Comparison of ENCODE assay signal across 1 cellular context in the genomic region with DNA sequence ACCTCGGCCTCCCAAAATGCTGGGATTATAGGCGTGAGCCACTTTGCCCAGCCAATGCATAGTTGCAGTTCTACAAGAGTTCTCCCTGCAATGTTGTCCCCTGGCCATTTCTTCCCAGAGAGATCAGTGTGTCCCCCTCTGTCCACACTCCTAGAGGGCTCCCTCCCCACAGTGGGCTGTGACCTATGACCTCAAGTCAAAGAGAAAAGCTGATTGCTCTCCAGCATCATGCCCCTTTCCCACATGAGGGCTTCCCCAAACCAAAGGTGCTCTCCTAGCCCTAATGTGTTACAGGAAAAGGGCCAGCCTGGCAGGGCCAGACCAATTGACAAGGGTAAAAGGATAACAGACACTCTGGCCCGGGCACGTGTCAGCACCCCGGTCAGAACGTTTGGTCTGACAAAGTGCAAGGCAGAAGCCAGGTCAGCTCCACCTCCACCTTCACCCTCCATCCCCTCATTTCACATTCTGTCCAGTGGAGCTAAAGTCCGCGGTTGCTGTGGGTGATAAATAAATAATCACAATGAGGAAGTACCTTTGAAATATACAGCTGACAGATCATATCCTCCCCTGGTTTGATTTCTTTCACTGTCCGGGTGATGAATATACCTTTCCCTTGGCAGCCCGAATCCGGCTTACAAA.
TF ChIP-seq lines count a peak whose summit lies in the region.

No MANE protein-coding gene starts in this region.

TF ChIP-seq in HepG2, 621 proteins besides CTCF, POLR2A, EP300 and RAD21 (continued from another document and continues in another):
- TF ChIP-seq ZFY (CRISPR knock-in tag; IDR thresholded peaks at IDR 0.05) (0 out of 2 replicates have a peak, but pooled peaks have one; percentile 20), SMAD1 (CRISPR knock-in tag; IDR thresholded peaks at IDR 0.05; ENCODE audit: borderline replicate concordance, low read depth) (no peak), THAP11 (CRISPR knock-in tag; IDR thresholded peaks at IDR 0.05) (no peak), ZNF317 (CRISPR knock-in tag; IDR thresholded peaks at IDR 0.05) (no peak), THYN1 (CRISPR knock-in tag; IDR thresholded peaks at IDR 0.05; ENCODE audit: borderline replicate concordance, low read depth) (no peak), GLMP (CRISPR knock-in tag; IDR thresholded peaks at IDR 0.05; ENCODE audit: borderline replicate concordance) (no peak), SRY (CRISPR knock-in tag; IDR thresholded peaks at IDR 0.05) (0 out of 2 replicates have a peak, but pooled peaks have one; percentile 27), ZNF354B (CRISPR knock-in tag; IDR thresholded peaks at IDR 0.05) (no peak), ZNF598 (CRISPR knock-in tag; IDR thresholded peaks at IDR 0.05; ENCODE audit: borderline replicate concordance) (no peak), HOXA5 (CRISPR knock-in tag; IDR thresholded peaks at IDR 0.05) (no peak), ZNF263 (CRISPR knock-in tag; IDR thresholded peaks at IDR 0.05) (no peak), HIVEP1 (CRISPR knock-in tag; IDR thresholded peaks at IDR 0.05) (no peak), ZBTB1 (CRISPR knock-in tag; IDR thresholded peaks at IDR 0.05; ENCODE audit: borderline replicate concordance) (no peak), SNAPC2 (CRISPR knock-in tag; IDR thresholded peaks at IDR 0.05) (no peak), ZNF788 (CRISPR knock-in tag; IDR thresholded peaks at IDR 0.05; ENCODE audit: borderline replicate concordance) (0 out of 2 replicates have a peak, but pooled peaks have one; percentile 47), TGIF2 (CRISPR knock-in tag; IDR thresholded peaks at IDR 0.05) (no peak), AKAP8 (CRISPR knock-in tag; IDR thresholded peaks at IDR 0.05) (no peak), ZNF558 (CRISPR knock-in tag; IDR thresholded peaks at IDR 0.05; ENCODE audit: borderline replicate concordance) (no peak), FOXA3 (CRISPR knock-in tag; IDR thresholded peaks at IDR 0.05) (peak; percentile 28; the same call in 1 of the 2 replicates), BCL6 (CRISPR knock-in tag; IDR thresholded peaks at IDR 0.05) (no peak), ZNF644 (CRISPR knock-in tag; IDR thresholded peaks at IDR 0.05; ENCODE audit: low read depth) (no peak), ZNF614 (CRISPR knock-in tag; IDR thresholded peaks at IDR 0.05; ENCODE audit: borderline replicate concordance) (no peak), PCBP2 (optimal IDR thresholded peaks at IDR 0.05; ENCODE audit: low read depth, low read length, poor library complexity, severe bottlenecking) (no peak), ZNF441 (CRISPR knock-in tag; IDR thresholded peaks at IDR 0.05; ENCODE audit: borderline replicate concordance) (no peak), XBP1 (CRISPR knock-in tag; IDR thresholded peaks at IDR 0.05) (no peak), ZNF512 (CRISPR knock-in tag; IDR thresholded peaks at IDR 0.05) (no peak), HMG20A (CRISPR knock-in tag; IDR thresholded peaks at IDR 0.05; ENCODE audit: borderline replicate concordance) (no peak), ZSCAN25 (CRISPR knock-in tag; IDR thresholded peaks at IDR 0.05) (no peak), ZNF282 (IDR thresholded peaks at IDR 0.05; ENCODE audit: partially characterized antibody) (no peak), SP5 (CRISPR knock-in tag; IDR thresholded peaks at IDR 0.05; ENCODE audit: borderline replicate concordance, low read depth) (peak; percentile 48; the same call in 1 of the 2 replicates), ZBTB7A (CRISPR knock-in tag; IDR thresholded peaks at IDR 0.05) (no peak), ZNF44 (CRISPR knock-in tag; IDR thresholded peaks at IDR 0.05) (no peak), GABPB1 (CRISPR knock-in tag; IDR thresholded peaks at IDR 0.05) (0 out of 2 replicates have a peak, but pooled peaks have one; percentile 17), ZNF782 (CRISPR knock-in tag; IDR thresholded peaks at IDR 0.05; ENCODE audit: borderline replicate concordance) (no peak), ZNF496 (CRISPR knock-in tag; IDR thresholded peaks at IDR 0.05; ENCODE audit: insufficient replicate concordance) (no peak), ZFP91 (CRISPR knock-in tag; IDR thresholded peaks at IDR 0.05; ENCODE audit: borderline replicate concordance) (peak; percentile 14; the same call in 1 of the 2 replicates), PRPF4 (IDR thresholded peaks at IDR 0.05; ENCODE audit: low read depth, low read length, poor library complexity, severe bottlenecking) (no peak), CEBPB (IDR thresholded peaks at IDR 0.05; ENCODE audit: borderline replicate concordance, low read depth, low read length) (no peak), ZNF646 (CRISPR knock-in tag; IDR thresholded peaks at IDR 0.05) (no peak), ZNF776 (CRISPR knock-in tag; IDR thresholded peaks at IDR 0.05) (no peak), ZNF484 (CRISPR knock-in tag; IDR thresholded peaks at IDR 0.05; ENCODE audit: borderline replicate concordance, low read depth) (no peak), GATAD2A (CRISPR knock-in tag; IDR thresholded peaks at IDR 0.05) (peak; percentile 28; the same call in 1 of the 2 replicates), ZNF468 (CRISPR knock-in tag; IDR thresholded peaks at IDR 0.05) (no peak), HOXD1 (CRISPR knock-in tag; IDR thresholded peaks at IDR 0.05) (no peak)
- TF ChIP-seq, protein P1, sequence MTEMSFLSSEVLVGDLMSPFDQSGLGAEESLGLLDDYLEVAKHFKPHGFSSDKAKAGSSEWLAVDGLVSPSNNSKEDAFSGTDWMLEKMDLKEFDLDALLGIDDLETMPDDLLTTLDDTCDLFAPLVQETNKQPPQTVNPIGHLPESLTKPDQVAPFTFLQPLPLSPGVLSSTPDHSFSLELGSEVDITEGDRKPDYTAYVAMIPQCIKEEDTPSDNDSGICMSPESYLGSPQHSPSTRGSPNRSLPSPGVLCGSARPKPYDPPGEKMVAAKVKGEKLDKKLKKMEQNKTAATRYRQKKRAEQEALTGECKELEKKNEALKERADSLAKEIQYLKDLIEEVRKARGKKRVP (CRISPR knock-in tag; IDR thresholded peaks at IDR 0.05) = no peak
- TF ChIP-seq, protein P2, sequence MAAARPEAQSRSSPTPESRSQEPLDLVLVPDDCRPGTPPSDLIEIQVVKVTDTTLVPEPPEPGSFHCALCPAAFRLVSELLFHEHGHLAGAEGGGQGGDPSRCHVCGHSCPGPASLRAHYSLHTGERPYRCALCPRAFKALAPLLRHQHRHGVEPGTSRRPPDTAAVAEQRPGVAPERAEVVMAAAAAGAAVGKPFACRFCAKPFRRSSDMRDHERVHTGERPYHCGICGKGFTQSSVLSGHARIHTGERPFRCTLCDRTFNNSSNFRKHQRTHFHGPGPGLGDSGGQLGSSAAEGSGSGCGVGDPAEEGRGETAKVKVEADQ (CRISPR knock-in tag; IDR thresholded peaks at IDR 0.05; ENCODE audit: borderline replicate concordance) = no peak
- TF ChIP-seq, protein P3, sequence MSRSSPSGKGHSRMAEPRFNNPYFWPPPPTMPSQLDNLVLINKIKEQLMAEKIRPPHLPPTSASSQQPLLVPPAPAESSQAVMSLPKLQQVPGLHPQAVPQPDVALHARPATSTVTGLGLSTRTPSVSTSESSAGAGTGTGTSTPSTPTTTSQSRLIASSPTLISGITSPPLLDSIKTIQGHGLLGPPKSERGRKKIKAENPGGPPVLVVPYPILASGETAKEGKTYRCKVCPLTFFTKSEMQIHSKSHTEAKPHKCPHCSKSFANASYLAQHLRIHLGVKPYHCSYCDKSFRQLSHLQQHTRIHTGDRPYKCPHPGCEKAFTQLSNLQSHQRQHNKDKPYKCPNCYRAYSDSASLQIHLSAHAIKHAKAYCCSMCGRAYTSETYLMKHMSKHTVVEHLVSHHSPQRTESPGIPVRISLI (CRISPR knock-in tag; IDR thresholded peaks at IDR 0.05; ENCODE audit: borderline replicate concordance) = no peak
- TF ChIP-seq, protein P4, sequence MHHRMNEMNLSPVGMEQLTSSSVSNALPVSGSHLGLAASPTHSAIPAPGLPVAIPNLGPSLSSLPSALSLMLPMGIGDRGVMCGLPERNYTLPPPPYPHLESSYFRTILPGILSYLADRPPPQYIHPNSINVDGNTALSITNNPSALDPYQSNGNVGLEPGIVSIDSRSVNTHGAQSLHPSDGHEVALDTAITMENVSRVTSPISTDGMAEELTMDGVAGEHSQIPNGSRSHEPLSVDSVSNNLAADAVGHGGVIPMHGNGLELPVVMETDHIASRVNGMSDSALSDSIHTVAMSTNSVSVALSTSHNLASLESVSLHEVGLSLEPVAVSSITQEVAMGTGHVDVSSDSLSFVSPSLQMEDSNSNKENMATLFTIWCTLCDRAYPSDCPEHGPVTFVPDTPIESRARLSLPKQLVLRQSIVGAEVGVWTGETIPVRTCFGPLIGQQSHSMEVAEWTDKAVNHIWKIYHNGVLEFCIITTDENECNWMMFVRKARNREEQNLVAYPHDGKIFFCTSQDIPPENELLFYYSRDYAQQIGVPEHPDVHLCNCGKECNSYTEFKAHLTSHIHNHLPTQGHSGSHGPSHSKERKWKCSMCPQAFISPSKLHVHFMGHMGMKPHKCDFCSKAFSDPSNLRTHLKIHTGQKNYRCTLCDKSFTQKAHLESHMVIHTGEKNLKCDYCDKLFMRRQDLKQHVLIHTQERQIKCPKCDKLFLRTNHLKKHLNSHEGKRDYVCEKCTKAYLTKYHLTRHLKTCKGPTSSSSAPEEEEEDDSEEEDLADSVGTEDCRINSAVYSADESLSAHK (CRISPR knock-in tag; IDR thresholded peaks at IDR 0.05; ENCODE audit: borderline replicate concordance) = no peak
- TF ChIP-seq, protein P5, sequence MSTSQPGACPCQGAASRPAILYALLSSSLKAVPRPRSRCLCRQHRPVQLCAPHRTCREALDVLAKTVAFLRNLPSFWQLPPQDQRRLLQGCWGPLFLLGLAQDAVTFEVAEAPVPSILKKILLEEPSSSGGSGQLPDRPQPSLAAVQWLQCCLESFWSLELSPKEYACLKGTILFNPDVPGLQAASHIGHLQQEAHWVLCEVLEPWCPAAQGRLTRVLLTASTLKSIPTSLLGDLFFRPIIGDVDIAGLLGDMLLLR (CRISPR knock-in tag; IDR thresholded peaks at IDR 0.05) = no peak
